1 cellular context compared by ENCODE assay signal in the genomic region with DNA sequence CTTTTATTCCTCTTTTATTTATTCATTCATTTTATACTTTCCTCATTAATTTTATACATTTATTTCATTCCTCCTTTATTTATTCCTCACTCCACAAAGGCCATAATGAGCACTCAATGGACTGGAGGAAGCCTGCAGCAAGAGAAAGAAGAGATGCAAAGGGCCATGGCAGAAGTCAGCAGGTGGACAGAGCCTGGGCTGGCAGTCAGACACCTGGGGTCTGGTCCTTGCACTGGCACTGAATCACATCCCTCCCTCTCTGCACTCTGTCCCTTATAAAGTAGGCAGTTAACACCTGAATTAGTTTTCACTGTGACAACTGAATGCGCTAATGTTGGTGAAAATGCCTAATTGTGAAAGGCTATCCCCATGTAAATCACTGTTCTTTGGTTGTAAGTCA.
TF ChIP-seq lines count a peak whose summit lies in the region.

No MANE protein-coding gene starts in this region.

TF ChIP-seq in WTC11, 78 proteins besides CTCF, POLR2A, EP300 and RAD21 (continued from another document):
- TF ChIP-seq, protein P1, sequence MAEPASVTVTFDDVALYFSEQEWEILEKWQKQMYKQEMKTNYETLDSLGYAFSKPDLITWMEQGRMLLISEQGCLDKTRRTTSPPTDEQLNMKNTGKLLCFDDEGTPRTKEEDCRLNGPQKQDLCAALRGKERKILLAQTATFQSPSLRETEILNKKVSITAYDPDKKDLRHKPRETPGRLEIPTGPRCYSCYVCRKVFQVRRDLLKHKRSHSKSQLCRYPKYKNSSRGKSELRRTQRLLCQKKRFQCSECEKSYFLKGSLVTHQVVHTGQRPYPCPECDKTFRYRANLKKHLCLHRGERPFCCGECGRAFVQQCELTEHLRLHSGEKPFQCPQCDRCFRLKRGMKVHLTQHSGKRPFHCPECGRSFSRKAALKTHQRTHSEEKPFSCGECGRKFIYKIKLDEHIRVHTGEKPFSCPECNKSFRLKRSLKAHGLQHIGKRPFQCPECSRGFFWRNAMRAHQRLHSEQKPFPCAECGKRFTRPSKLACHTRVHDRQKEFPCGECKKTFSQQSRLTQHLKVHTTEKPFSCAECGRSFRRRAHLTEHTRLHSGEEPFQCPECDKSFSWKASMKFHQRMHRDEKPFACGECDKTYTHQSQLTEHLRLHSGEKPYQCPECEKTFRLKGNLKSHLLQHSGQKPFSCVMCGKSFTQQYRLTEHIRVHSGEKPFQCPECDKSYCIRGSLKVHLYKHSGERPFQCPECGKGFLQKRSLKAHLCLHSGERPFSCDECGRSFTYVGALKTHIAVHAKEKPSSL (CRISPR knock-in tag; conservative IDR thresholded peaks at IDR 0.05) = no peak
- TF ChIP-seq NR2C2 (CRISPR knock-in tag; IDR thresholded peaks at IDR 0.05) = no peak
- TF ChIP-seq, protein P2, sequence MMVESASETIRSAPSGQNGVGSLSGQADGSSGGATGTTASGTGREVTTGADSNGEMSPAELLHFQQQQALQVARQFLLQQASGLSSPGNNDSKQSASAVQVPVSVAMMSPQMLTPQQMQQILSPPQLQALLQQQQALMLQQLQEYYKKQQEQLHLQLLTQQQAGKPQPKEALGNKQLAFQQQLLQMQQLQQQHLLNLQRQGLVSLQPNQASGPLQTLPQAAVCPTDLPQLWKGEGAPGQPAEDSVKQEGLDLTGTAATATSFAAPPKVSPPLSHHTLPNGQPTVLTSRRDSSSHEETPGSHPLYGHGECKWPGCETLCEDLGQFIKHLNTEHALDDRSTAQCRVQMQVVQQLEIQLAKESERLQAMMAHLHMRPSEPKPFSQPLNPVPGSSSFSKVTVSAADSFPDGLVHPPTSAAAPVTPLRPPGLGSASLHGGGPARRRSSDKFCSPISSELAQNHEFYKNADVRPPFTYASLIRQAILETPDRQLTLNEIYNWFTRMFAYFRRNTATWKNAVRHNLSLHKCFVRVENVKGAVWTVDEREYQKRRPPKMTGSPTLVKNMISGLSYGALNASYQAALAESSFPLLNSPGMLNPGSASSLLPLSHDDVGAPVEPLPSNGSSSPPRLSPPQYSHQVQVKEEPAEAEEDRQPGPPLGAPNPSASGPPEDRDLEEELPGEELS (CRISPR knock-in tag; IDR thresholded peaks at IDR 0.05) = no peak
- no peak for TF ChIP-seq ZNF263 (CRISPR knock-in tag; IDR thresholded peaks at IDR 0.05; ENCODE audit: low read depth)
- TF ChIP-seq JUN (CRISPR knock-in tag; IDR thresholded peaks at IDR 0.05) = no peak
- no peak for TF ChIP-seq PRRX2 (CRISPR knock-in tag; IDR thresholded peaks at IDR 0.05)
